Comparison of ENCODE assay signal across 26 cellular contexts in genomic region chr1:39996396-39997004, GRCh38. TPM values are rescaled to one million over a fixed set of nuclear protein-coding genes. Genes with fewer than 3 reads are reported as not detected.
DNase-seq lines count a peak whose midpoint lies in the region; ATAC-seq, FAIRE-seq and TF ChIP-seq lines count a peak whose summit lies in the region.
"Had no signal": no experiment of that assay in that cellular context is flagged by ENCODE, and none has a peak within 500 bp of the region (broad histone marks: within the 10 kb centered on the region; RNA-seq: fewer than 3 reads in every experiment).

No MANE protein-coding gene starts in this region.

- no peaks in the 10 kb centered on the region; the same call in 1 of the 2 replicates for H3K4me1 ChIP-seq in IMR-90 (ENCODE audit: control insufficient read depth, insufficient read depth, low read length)
- no peaks in the 10 kb centered on the region for H3K4me1 ChIP-seq in K562 (replicated peaks in 1 of 2; ENCODE audit: control insufficient read depth in 2 of 2, insufficient read depth in 2 of 2, low read length in 2 of 2)
- peaks cover 3% of the 10 kb centered on the region for H3K4me1 ChIP-seq in osteoblast (ENCODE audit: insufficient read depth, low read length)
- H3K4me1 ChIP-seq: prostate gland, transverse colon had no signal

- CTCF ChIA-PET in IMR-90 (lab: Yijun Ruan, JAX): no interaction called here
- CTCF ChIA-PET in K562 (lab: Yijun Ruan, JAX; ENCODE audit: low intra/inter-chr PET ratio): no interaction called here
- CTCF ChIA-PET in activated CD4-positive, alpha-beta T cell treated with anti-CD3 and anti-CD28 coated beads, Interleukin-2, amount 10 ng/mL, durations not matched to agents 7 days and 5 days (lab: Charles Lee): interaction anchor here (0.9 kb wide), 1 partner anchor 23 kb away, joined by 3 read pairs; no protein-coding TSS in a partner anchor

- peak overlapping the region; percentile 59; the same call in 1 of the 2 replicates for H3K18ac ChIP-seq in IMR-90 (ENCODE audit: low read depth, low read length)

- peak overlapping the region; percentile 36; the same call in 1 of the 2 replicates for H4K5ac ChIP-seq in IMR-90 (ENCODE audit: low read depth, low read length)

- dilution Hi-C loops in IMR-90 (cut with HindIII; ENCODE audit: low sequenced_read_pairs, unreplicated experiment): no loop called here

- no peak overlapping the region for H3K23ac ChIP-seq in IMR-90 (ENCODE audit: low read depth, low read length)

- H3K36me3 ChIP-seq in IMR-90 (ENCODE audit: control insufficient read depth, insufficient read depth, low read length): no peaks in the 10 kb centered on the region
- H3K36me3 ChIP-seq in K562 (ENCODE audit: control insufficient read depth, insufficient read depth, low read length): no peaks in the 10 kb centered on the region
- no peaks in the 10 kb centered on the region for H3K36me3 ChIP-seq in osteoblast (ENCODE audit: insufficient read depth, low read length)
- H3K36me3 ChIP-seq: prostate gland, transverse colon had no signal

- TF ChIP-seq RAD21 in IMR-90 (IDR thresholded peaks at IDR 0.05; ENCODE audit: low read length) (no peak), K562 (CRISPR knock-in tag; conservative IDR thresholded peaks at IDR 0.05 in 1 of 2, IDR thresholded peaks at IDR 0.05 in 1 of 2) (no peak)

- H3K27ac ChIP-seq in IMR-90 (ENCODE audit: insufficient read depth, low read length) (no peak overlapping the region), K562 (ENCODE audit: extremely low read depth, low read depth, low read length) (no peak overlapping the region), osteoblast (ENCODE audit: low read depth, low read length) (no peak overlapping the region)
- H3K27ac ChIP-seq: prostate gland, RWPE1, transverse colon had no signal

- no peak overlapping the region for H4K8ac ChIP-seq in IMR-90 (ENCODE audit: low read depth in 2 of 2, low read length in 2 of 2)

- BruUV-seq in IMR-90 (replicated peaks; lab: Mats Ljungman, UMichigan): no TSS peak
- no TSS peak for BruUV-seq in K562 (replicated peaks; lab: Mats Ljungman, UMichigan)

- no peak overlapping the region for H4K91ac ChIP-seq in IMR-90 (ENCODE audit: insufficient read depth, low read depth, low read length)

- no peaks in the 10 kb centered on the region for H3K36me3 Mint-ChIP-seq in activated CD4-positive, alpha-beta T cell treated with anti-CD3 and anti-CD28 coated beads, Interleukin-2, amount 10 ng/mL, durations not matched to agents 7 days and 5 days (ENCODE audit: low read depth)

- H3K9me1 ChIP-seq in IMR-90 (ENCODE audit: insufficient read depth, low read length) (no peaks in the 10 kb centered on the region), K562 (ENCODE audit: control insufficient read depth, insufficient read depth, low read length) (no peaks in the 10 kb centered on the region)

- no peak overlapping the region for H3K56ac ChIP-seq in IMR-90 (ENCODE audit: extremely low read depth, insufficient read depth, low read length)

- no peaks in the 10 kb centered on the region for H3K79me1 ChIP-seq in IMR-90 (ENCODE audit: low read depth in 1 of 2, low read length in 2 of 2)

- no peak overlapping the region for H3K4me3 ChIP-seq in IMR-90 (ENCODE audit: insufficient read depth, low read depth, low read length)
- no peak overlapping the region for H3K4me3 ChIP-seq in K562
- H3K4me3 ChIP-seq in osteoblast (ENCODE audit: insufficient read depth, low read length): no peak overlapping the region
- H3K4me3 ChIP-seq: prostate gland, transverse colon had no signal

- no peak overlapping the region for H2BK20ac ChIP-seq in IMR-90 (ENCODE audit: low read depth, low read length)

- peak; percentile 36 for DNase-seq in EH (ENCODE audit: low read depth)
- DNase-seq in IMR-90: peak; percentile 45
- no peak for DNase-seq in K562 (ENCODE audit: extremely low read depth in 1 of 4, low spot score in 3 of 4)
- DNase-seq in osteoblast (ENCODE audit: insufficient read length, low spot score, missing footprints): peak; percentile 78
- no peak for DNase-seq in activated CD4-positive, alpha-beta T cell treated with anti-CD3 and anti-CD28 coated beads, Interleukin-2, amount 10 ng/mL, durations not matched to agents 7 days and 5 days
- no peak for DNase-seq in SW 1271 (lab: John Stamatoyannopoulos, UW)
- DNase-seq in stimulated activated CD4-positive, alpha-beta T cell treated with anti-CD3 and anti-CD28 coated beads, Interleukin-1b, Interleukin-23, amount 100 ng/mL, for 48 hours: no peak
- DNase-seq in HK-2 (ENCODE audit: unreplicated experiment): no peak
- DNase-seq: activated naive CD4-positive, alpha-beta T cell treated with anti-CD3 and anti-CD28 coated beads, Interleukin-2, amount 50 U/mL, for 16 hours; activated T-cell treated with anti-CD3 and anti-CD28 coated beads, Interleukin-2, amount 50 U/mL, for 4 hours; DMS79 treated with DMSO at 0.1 percent for 48 hours; Kasumi-1; left cardiac atrium; mesenchymal stem cell; NCI-H1105 treated with DMSO at 0.1 percent for 48 hours; NCI-H2081 treated with DMSO at 0.1 percent for 48 hours; nephron progenitor cell; SK-N-SH; stimulated activated CD4-positive, alpha-beta T cell treated with anti-CD3 and anti-CD28 coated beads, Interleukin-4, amount 100 ng/mL, for 1 hour; stimulated activated naive CD8-positive, alpha-beta T cell treated with anti-CD3 and anti-CD28 coated beads, Interleukin-15, amount 100 ng/mL, for 72 hours; T1000 had no signal

- in situ Hi-C loops in IMR-90 (cut with MboI; ENCODE audit: low sequenced_read_pairs): no loop called here
- in situ Hi-C loops in K562 (cut with MboI): no loop called here

- H3K9me3 ChIP-seq in IMR-90 (ENCODE audit: control insufficient read depth, insufficient read depth, low read length) (no peaks in the 10 kb centered on the region), K562 (replicated peaks; ENCODE audit: control insufficient read depth, insufficient read depth, low read depth, low read length) (no peaks in the 10 kb centered on the region; the same call in 1 of the 2 replicates), osteoblast (ENCODE audit: low read depth, low read length) (no peaks in the 10 kb centered on the region)
- H3K9me3 ChIP-seq: prostate gland, SK-N-SH, transverse colon had no signal

- TF ChIP-seq POLR2A in IMR-90 (IDR thresholded peaks at IDR 0.05; ENCODE audit: low read depth, low read length): no peak
- no peak for TF ChIP-seq POLR2A in K562 (conservative IDR thresholded peaks at IDR 0.05)

- H2AFZ ChIP-seq in IMR-90 (replicated peaks; ENCODE audit: low read length, poor library complexity) (no peak overlapping the region), K562 (ENCODE audit: low read depth, low read length) (no peak overlapping the region), osteoblast (ENCODE audit: low read length) (no peak overlapping the region)

- no peaks in the 10 kb centered on the region for H3K9me3 Mint-ChIP-seq in activated CD4-positive, alpha-beta T cell treated with anti-CD3 and anti-CD28 coated beads, Interleukin-2, amount 10 ng/mL, durations not matched to agents 7 days and 5 days
- H3K9me3 Mint-ChIP-seq: activated T-cell treated with anti-CD3 and anti-CD28 coated beads, Interleukin-2, amount 50 U/mL, for 4 hours; effector memory CD8-positive, alpha-beta T cell; stimulated activated naive CD8-positive, alpha-beta T cell treated with anti-CD3 and anti-CD28 coated beads, Interleukin-15, amount 100 ng/mL, for 72 hours had no signal

- no peak overlapping the region for H3K27ac Mint-ChIP-seq in activated CD4-positive, alpha-beta T cell treated with anti-CD3 and anti-CD28 coated beads, Interleukin-2, amount 10 ng/mL, durations not matched to agents 7 days and 5 days

- TF ChIP-seq CTCF in IMR-90 (conservative IDR thresholded peaks at IDR 0.05; ENCODE audit: low read depth, low read length): no peak
- TF ChIP-seq CTCF in K562 (IDR thresholded peaks at IDR 0.05 in 2 of 3, conservative IDR thresholded peaks at IDR 0.05 in 1 of 3; ENCODE audit: insufficient read depth in 2 of 3, low read depth in 1 of 3, low read length in 3 of 3): no peak
- TF ChIP-seq CTCF in osteoblast (IDR thresholded peaks at IDR 0.05; ENCODE audit: extremely low read depth, low read depth, low read length): no peak

- H3K4ac ChIP-seq in IMR-90 (ENCODE audit: low read depth, low read length): no peak overlapping the region

- H3K4me2 ChIP-seq in IMR-90 (ENCODE audit: low read depth, low read length) (no peak overlapping the region), K562 (ENCODE audit: insufficient read depth, low read length) (no peak overlapping the region), osteoblast (ENCODE audit: insufficient read depth, low read length) (no peak overlapping the region)
- H3K4me2 ChIP-seq: SK-N-SH had no signal

- H2AK9ac ChIP-seq in IMR-90 (replicated peaks; ENCODE audit: low read depth, low read length, poor library complexity): no peak overlapping the region

- H4K20me1 ChIP-seq in IMR-90 (ENCODE audit: insufficient read depth, low read length) (no peaks in the 10 kb centered on the region), K562 (replicated peaks; ENCODE audit: control insufficient read depth, insufficient read depth, low read length) (no peaks in the 10 kb centered on the region), osteoblast (ENCODE audit: insufficient read depth, low read length) (no peaks in the 10 kb centered on the region)

- H3K9ac ChIP-seq in IMR-90 (ENCODE audit: low read depth, low read length) (no peak overlapping the region), K562 (ENCODE audit: insufficient read depth in 1 of 2, low read depth in 2 of 2, low read length in 2 of 2) (no peak overlapping the region)
- H3K9ac ChIP-seq: SK-N-SH had no signal

- no peak for FAIRE-seq in K562 (lab: Jason Lieb, UNC)
- FAIRE-seq: H1 had no signal

- H2BK15ac ChIP-seq in IMR-90 (ENCODE audit: low read depth, low read length): no peak overlapping the region

- H3K27me3 Mint-ChIP-seq in activated CD4-positive, alpha-beta T cell treated with anti-CD3 and anti-CD28 coated beads, Interleukin-2, amount 10 ng/mL, durations not matched to agents 7 days and 5 days: no peaks in the 10 kb centered on the region
- H3K27me3 Mint-ChIP-seq: effector memory CD8-positive, alpha-beta T cell; stimulated activated naive CD8-positive, alpha-beta T cell treated with anti-CD3 and anti-CD28 coated beads, Interleukin-15, amount 100 ng/mL, for 72 hours had no signal

- H2BK5ac ChIP-seq in IMR-90 (ENCODE audit: low read depth, low read length, poor library complexity, severe bottlenecking): no peak overlapping the region

- H2AK5ac ChIP-seq in IMR-90 (ENCODE audit: low read depth, low read length): no peak overlapping the region

- H3K79me2 ChIP-seq in K562 (ENCODE audit: control insufficient read depth, insufficient read depth, low read length) (no peaks in the 10 kb centered on the region), osteoblast (ENCODE audit: insufficient read depth, low read length) (no peaks in the 10 kb centered on the region)

- intact Hi-C loops in IMR-90 (cut with micrococcal nuclease): no loop called here
- intact Hi-C loops in K562 (cut with micrococcal nuclease): no loop called here

- POLR2A ChIA-PET in IMR-90 (lab: Charles Lee; ENCODE audit: unreplicated experiment) (no interaction called here), K562 (lab: Yijun Ruan, JAX) (interaction anchor here (0.6 kb wide), 1 partner anchor 22 kb away, joined by 3 read pairs; no protein-coding TSS in a partner anchor)
- POLR2A ChIA-PET in activated CD4-positive, alpha-beta T cell treated with anti-CD3 and anti-CD28 coated beads, Interleukin-2, amount 10 ng/mL, durations not matched to agents 7 days and 5 days (lab: Charles Lee): no interaction called here

- no peak overlapping the region for H3K4me3 Mint-ChIP-seq in activated CD4-positive, alpha-beta T cell treated with anti-CD3 and anti-CD28 coated beads, Interleukin-2, amount 10 ng/mL, durations not matched to agents 7 days and 5 days
- H3K4me3 Mint-ChIP-seq: activated T-cell treated with anti-CD3 and anti-CD28 coated beads, Interleukin-2, amount 50 U/mL, for 4 hours; nephron progenitor cell; stimulated activated naive CD8-positive, alpha-beta T cell treated with anti-CD3 and anti-CD28 coated beads, Interleukin-15, amount 100 ng/mL, for 72 hours had no signal

- no peak for TF ChIP-seq EP300 in K562 (IDR thresholded peaks at IDR 0.05; ENCODE audit: low read length)

- ATAC-seq in IMR-90 (ENCODE audit: low read depth) (no peak; the same call in 1 of the 2 replicates), K562 (no peak)

- no peak overlapping the region for H3K14ac ChIP-seq in IMR-90 (replicated peaks; ENCODE audit: low read depth, low read length)

- peaks cover 10% of the 10 kb centered on the region for H3K4me1 Mint-ChIP-seq in activated CD4-positive, alpha-beta T cell treated with anti-CD3 and anti-CD28 coated beads, Interleukin-2, amount 10 ng/mL, durations not matched to agents 7 days and 5 days

- no peaks in the 10 kb centered on the region for H3K27me3 ChIP-seq in IMR-90 (ENCODE audit: control insufficient read depth, insufficient read depth, low read length)
- peaks cover 0 to 6% of the 10 kb centered on the region in 2 experiments; a peak in 3 of 5 replicates for H3K27me3 ChIP-seq in K562 (ENCODE audit: control insufficient read depth in 2 of 2, insufficient read depth in 2 of 2, low read length in 2 of 2)
- no peaks in the 10 kb centered on the region for H3K27me3 ChIP-seq in osteoblast (ENCODE audit: insufficient read depth, low read length)
- H3K27me3 ChIP-seq: transverse colon had no signal

- no peak overlapping the region for H2BK120ac ChIP-seq in IMR-90 (ENCODE audit: low read depth, low read length)

RNA-seq across cellular contexts. Expression of gene MFSD2A, which starts 41.6 kb away (rescaled TPM):
- total RNA-seq in IMR-90 (2012; rRNA removed): 5.0 and 5.7 TPM in 2 replicates
- 6.7 and 7.3 TPM in 2 replicates for polyA plus RNA-seq in IMR-90 (2012; rRNA removed)
- 3.7 and 5.3 TPM in 2 replicates for polyA plus RNA-seq in IMR-90 (2012; cell fraction: cytosol; rRNA removed)
- 13.7 and 18.4 TPM in 2 replicates for polyA plus RNA-seq in IMR-90 (2012; cell fraction: nucleus; rRNA removed; ENCODE audit: low replicate concordance)
- total RNA-seq in K562 (2011; cell fraction: chromatin; rRNA removed; ENCODE audit: low replicate concordance): 0.46 TPM in 1 of 2 replicates, not detected in the other
- total RNA-seq in K562 (2011; cell fraction: nucleolus; rRNA removed): 0.67 TPM in 1 of 2 replicates, not detected in the other
- total RNA-seq in K562 (2011; cell fraction: nucleoplasm; rRNA removed): 0.37 TPM in 1 of 2 replicates, not detected in the other
- total RNA-seq in K562 (2014; rRNA removed): not detected in 2 replicates
- 0.07 TPM in 1 of 2 replicates, not detected in the other for total RNA-seq in K562 (2014; rRNA removed; fragmentation: Illumina TruSeq; extraction: Trizol)
- 0.40 TPM in 1 of 2 replicates, not detected in the other for total RNA-seq in K562 (2015; rRNA removed; fragmentation: Illumina TruSeq; extraction: Trizol)
- total RNA-seq in K562 (2021): 0.18 and 0.33 TPM in 2 replicates
- 0.06 and 0.19 TPM in 2 replicates for polyA plus RNA-seq in K562 (2011; rRNA removed)
- polyA plus RNA-seq in K562 (2011; cell fraction: cytosol; rRNA removed): 0.10 and 0.13 TPM in 2 replicates
- 0.51 and 0.67 TPM in 2 replicates for polyA plus RNA-seq in K562 (2011; cell fraction: nucleus; rRNA removed)
- 0.04 and 0.14 TPM in 2 replicates for polyA plus RNA-seq in K562 (2012)
- polyA plus RNA-seq in K562 (2014; fragmentation: Illumina TruSeq; extraction: Trizol): 0.11 and 0.15 TPM in 2 replicates
- not detected for polyA plus RNA-seq in K562 (2014; fragmentation: Nextera tagmentation; extraction: Ambion mirVana)
- not detected in 2 replicates for polyA plus RNA-seq in K562 (2014; rRNA removed)
- polyA minus RNA-seq in K562 (2011; rRNA and poly(A)+ RNA removed): 0.35 TPM in 1 of 2 replicates, not detected in the other
- polyA minus RNA-seq in K562 (2011; cell fraction: cytosol; rRNA and poly(A)+ RNA removed): not detected in 2 replicates
- polyA minus RNA-seq in K562 (2011; cell fraction: nucleus; rRNA and poly(A)+ RNA removed): 0.78 TPM in 1 of 2 replicates, not detected in the other
- 3.5 and 3.6 TPM in 2 replicates for total RNA-seq in osteoblast
- 1 to 10 TPM; 2.0 to 2.8 TPM for total RNA-seq in activated CD4-positive, alpha-beta T cell treated with anti-CD3 and anti-CD28 coated beads, Interleukin-2, amount 10 ng/mL, durations not matched to agents 7 days and 5 days

RNA-seq across cellular contexts. Expression of gene CAP1, which starts 44.0 kb away (rescaled TPM):
- total RNA-seq in IMR-90 (2012; rRNA removed) (756 and 792 TPM in 2 replicates), K562 (2014; rRNA removed) (230 and 251 TPM in 2 replicates), K562 (2014; rRNA removed; fragmentation: Illumina TruSeq; extraction: Trizol) (271 and 311 TPM in 2 replicates), K562 (2015; rRNA removed; fragmentation: Illumina TruSeq; extraction: Trizol) (270 and 271 TPM in 2 replicates), K562 (2021) (322 and 339 TPM in 2 replicates), osteoblast (384 and 390 TPM in 2 replicates)
- polyA plus RNA-seq in IMR-90 (2012; rRNA removed) (405 and 434 TPM in 2 replicates), K562 (2011; rRNA removed) (485 and 488 TPM in 2 replicates), K562 (2014; fragmentation: Illumina TruSeq; extraction: Trizol) (310 and 337 TPM in 2 replicates), K562 (2014; fragmentation: Nextera tagmentation; extraction: Ambion mirVana) (100 to 1,000 TPM; 281 to 658 TPM), K562 (2014; rRNA removed) (269 and 277 TPM in 2 replicates)
- 135 and 138 TPM in 2 replicates for polyA plus RNA-seq in IMR-90 (2012; cell fraction: cytosol; rRNA removed)
- 70.1 and 267 TPM in 2 replicates for polyA plus RNA-seq in IMR-90 (2012; cell fraction: nucleus; rRNA removed; ENCODE audit: low replicate concordance)
- 173 and 189 TPM in 2 replicates for total RNA-seq in K562 (2011; cell fraction: chromatin; rRNA removed; ENCODE audit: low replicate concordance)
- total RNA-seq in K562 (2011; cell fraction: nucleolus; rRNA removed): 98.9 and 116 TPM in 2 replicates
- 132 and 136 TPM in 2 replicates for total RNA-seq in K562 (2011; cell fraction: nucleoplasm; rRNA removed)
- 203 and 329 TPM in 2 replicates for polyA plus RNA-seq in K562 (2011; cell fraction: cytosol; rRNA removed)
- 186 and 410 TPM in 2 replicates for polyA plus RNA-seq in K562 (2011; cell fraction: nucleus; rRNA removed)
- polyA plus RNA-seq in K562 (2012): 338 and 462 TPM in 2 replicates
- 462 and 519 TPM in 2 replicates for polyA minus RNA-seq in K562 (2011; rRNA and poly(A)+ RNA removed)
- 151 and 156 TPM in 2 replicates for polyA minus RNA-seq in K562 (2011; cell fraction: cytosol; rRNA and poly(A)+ RNA removed)
- 47.5 and 121 TPM in 2 replicates for polyA minus RNA-seq in K562 (2011; cell fraction: nucleus; rRNA and poly(A)+ RNA removed)
- total RNA-seq in activated CD4-positive, alpha-beta T cell treated with anti-CD3 and anti-CD28 coated beads, Interleukin-2, amount 10 ng/mL, durations not matched to agents 7 days and 5 days: 100 to 1,000 TPM; 740 to 752 TPM

Comparison
In these comparisons a context has a peak if more than half of its experiments do, and no peak if none do; other contexts are left out.
1. DNase-seq: peak in EH (single experiment), IMR-90 (single experiment) and osteoblast (single experiment); none in K562 (0 of 4), activated CD4-positive, alpha-beta T cell treated with anti-CD3 and anti-CD28 coated beads, Interleukin-2, amount 10 ng/mL, durations not matched to agents 7 days and 5 days (single experiment), SW 1271 (0 of 2), stimulated activated CD4-positive, alpha-beta T cell treated with anti-CD3 and anti-CD28 coated beads, Interleukin-1b, Interleukin-23, amount 100 ng/mL, for 48 hours (single experiment) and HK-2 (single experiment).